In the genomic region with DNA sequence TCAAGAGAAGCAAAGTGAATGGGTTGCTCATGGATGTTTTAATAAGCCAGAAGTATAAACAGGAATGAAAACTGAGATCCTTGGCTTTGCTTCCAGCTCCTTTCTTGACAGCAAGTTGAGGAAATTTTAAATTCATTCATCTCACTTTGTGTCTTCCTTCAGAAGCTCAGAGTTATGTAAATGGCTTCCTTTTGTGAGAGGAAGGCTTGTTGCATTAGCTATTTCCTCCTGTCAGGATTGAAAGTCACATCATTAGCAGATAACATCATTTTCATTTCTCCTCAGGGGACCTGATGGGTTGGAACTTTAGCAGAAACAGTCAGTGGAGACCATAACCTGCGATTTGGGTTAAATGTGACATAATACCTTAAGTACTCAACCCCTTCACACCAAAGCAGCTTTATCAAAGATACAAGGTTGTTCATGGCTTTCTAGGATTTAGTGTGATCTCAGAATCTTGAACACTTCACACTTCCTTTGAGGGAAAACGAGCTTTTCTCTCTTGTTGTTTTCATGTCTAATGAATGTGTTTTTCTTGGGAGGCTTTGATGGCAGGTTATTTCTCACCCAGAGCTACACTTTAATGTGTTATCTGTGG, we compare ENCODE assay signal across 20 cellular contexts.
"Had no signal": no experiment of that assay in that cellular context is flagged by ENCODE, and none has a peak within 500 bp of the region (broad histone marks: within the 10 kb centered on the region; RNA-seq: fewer than 3 reads in every experiment).

No MANE protein-coding gene starts in this region.

- H3K4me1 Mint-ChIP-seq: activated CD4-positive, alpha-beta T cell treated with anti-CD3 and anti-CD28 coated beads, Interleukin-2, amount 10 ng/mL, durations not matched to agents 7 days and 5 days; brain; T-cell had no signal

- H3K27ac ChIP-seq: colonic mucosa, pancreas, right lobe of liver, tibial nerve had no signal

- H3K27ac Mint-ChIP-seq: activated CD4-positive, alpha-beta T cell treated with anti-CD3 and anti-CD28 coated beads, Interleukin-2, amount 10 ng/mL, durations not matched to agents 7 days and 5 days; activated CD8-positive, alpha-beta T cell treated with anti-CD3 and anti-CD28 coated beads, Interleukin-2, amount 10 ng/mL, durations not matched to agents 7 days and 5 days; activated naive CD4-positive, alpha-beta T cell treated with anti-CD3 and anti-CD28 coated beads for 36 hours; activated T-cell treated with anti-CD3 and anti-CD28 coated beads, Interleukin-2, amount 50 U/mL, for 24 hours; brain; T-cell had no signal

- H3K4me3 ChIP-seq: colonic mucosa, lung, pancreas, right lobe of liver, tibial nerve had no signal

- H3K9me3 ChIP-seq: colonic mucosa, pancreas, right lobe of liver had no signal

- H3K27me3 Mint-ChIP-seq: activated CD4-positive, alpha-beta T cell treated with anti-CD3 and anti-CD28 coated beads, Interleukin-2, amount 10 ng/mL, durations not matched to agents 7 days and 5 days; activated T-cell treated with anti-CD3 and anti-CD28 coated beads, Interleukin-2, amount 50 U/mL, for 24 hours; brain; T-cell had no signal

- H3K36me3 ChIP-seq: colonic mucosa, pancreas, right lobe of liver, tibial nerve had no signal

- H3K27me3 ChIP-seq: colonic mucosa, pancreas, right lobe of liver, tibial nerve had no signal

- H3K4me1 ChIP-seq: colonic mucosa, pancreas, right lobe of liver, tibial nerve had no signal

- H3K36me3 Mint-ChIP-seq: T-cell had no signal

- H3K4me3 Mint-ChIP-seq: activated CD4-positive, alpha-beta T cell treated with anti-CD3 and anti-CD28 coated beads, Interleukin-2, amount 10 ng/mL, durations not matched to agents 7 days and 5 days; activated CD8-positive, alpha-beta T cell treated with anti-CD3 and anti-CD28 coated beads, Interleukin-2, amount 10 ng/mL, durations not matched to agents 7 days and 5 days; activated naive CD4-positive, alpha-beta T cell treated with anti-CD3 and anti-CD28 coated beads for 36 hours; activated T-cell treated with anti-CD3 and anti-CD28 coated beads, Interleukin-2, amount 50 U/mL, for 24 hours; brain; T-cell had no signal

- DNase-seq: activated CD4-positive, alpha-beta T cell treated with anti-CD3 and anti-CD28 coated beads, Interleukin-2, amount 10 ng/mL, durations not matched to agents 7 days and 5 days; activated CD8-positive, alpha-beta T cell treated with anti-CD3 and anti-CD28 coated beads, Interleukin-2, amount 10 ng/mL, durations not matched to agents 7 days and 5 days; activated naive CD4-positive, alpha-beta T cell treated with anti-CD3 and anti-CD28 coated beads for 36 hours; activated T-cell treated with anti-CD3 and anti-CD28 coated beads, Interleukin-2, amount 50 U/mL, for 24 hours; anterior cingulate cortex; colonic mucosa; erythroblast; hypothalamus; kidney; pancreas; right lobe of liver; stimulated activated naive CD4-positive, alpha-beta T cell; substantia nigra; T-cell had no signal

- FAIRE-seq: endometrium, frontal cortex, kidney, pancreas, urothelium cell line had no signal
